In genomic region chr1:111948209-111949131, GRCh38 we compare ENCODE assay signal across 8 cellular contexts. TPM values are rescaled to one million over a fixed set of nuclear protein-coding genes. Genes with fewer than 3 reads are reported as not detected.
DNase-seq lines count a peak whose midpoint lies in the region; ATAC-seq and TF ChIP-seq lines count a peak whose summit lies in the region.
"Had no signal": no experiment of that assay in that cellular context is flagged by ENCODE, and none has a peak within 500 bp of the region (broad histone marks: within the 10 kb centered on the region; RNA-seq: fewer than 3 reads in every experiment).

No MANE protein-coding gene starts in this region.

- no peak overlapping the region for H3K4me3 ChIP-seq in upper lobe of right lung

- intact Hi-C loops in left colon (cut with DNase I, micrococcal nuclease) (no loop called here), upper lobe of right lung (cut with DNase I) (no loop called here)

- DNase-seq in NCI-H1092 treated with DMSO at 0.1 percent for 48 hours (lab: John Stamatoyannopoulos, UW) (peak; percentile 92), amniotic epithelial cell (ENCODE audit: low read depth) (peak; percentile 27), left colon (peak in 1 of 2 donors; percentile 29), upper lobe of right lung (peak; percentile 54), OCI-M1 (lab: John Stamatoyannopoulos, UW) (no peak)
- DNase-seq: stimulated activated CD4-positive, alpha-beta T cell treated with anti-CD3 and anti-CD28 coated beads, Interleukin-1b, Interleukin-23, amount 100 ng/mL, for 48 hours had no signal

- H3K9me3 ChIP-seq in upper lobe of right lung, result no peaks in the 10 kb centered on the region

- H3K4me1 ChIP-seq in upper lobe of right lung, result peaks cover 3% of the 10 kb centered on the region

- peak; percentile 42 for ATAC-seq in left colon
- peak; percentile 35 for ATAC-seq in upper lobe of right lung
- no peak for ATAC-seq in GM21381 (IDR thresholded peaks at IDR 0.05; ENCODE audit: unreplicated experiment)
- no peak for ATAC-seq in GM18505 (IDR thresholded peaks at IDR 0.05; ENCODE audit: unreplicated experiment)

- TF ChIP-seq POLR2A in GM18505 (IDR thresholded peaks at IDR 0.05; ENCODE audit: borderline replicate concordance, extremely low read depth, insufficient read depth, insufficient read length), result no peak

- no peak for TF ChIP-seq CTCF in upper lobe of right lung (IDR thresholded peaks at IDR 0.05)

- H3K36me3 ChIP-seq in upper lobe of right lung, result no peaks in the 10 kb centered on the region

- no peak overlapping the region for H3K27ac ChIP-seq in upper lobe of right lung

- no peaks in the 10 kb centered on the region for H3K27me3 ChIP-seq in upper lobe of right lung

RNA-seq across cellular contexts. Expression of gene KCND3, which starts 41.0 kb away (rescaled TPM):
- total RNA-seq in left colon (1 to 10 TPM; 1.0 to 3.0 TPM), upper lobe of right lung (6.3 TPM)

Comparison
In these comparisons a context has a peak if more than half of its experiments do, and no peak if none do; other contexts are left out.
1. ATAC-seq: peak in left colon (single experiment) and upper lobe of right lung (single experiment); none in GM21381 (single experiment) and GM18505 (single experiment).